ENCODE assay signal across 19 cellular contexts in genomic region chr12:26204612-26205289, GRCh38. TPM values are rescaled to one million over a fixed set of nuclear protein-coding genes. Genes with fewer than 3 reads are reported as not detected.
DNase-seq lines count a peak whose midpoint lies in the region; ATAC-seq and TF ChIP-seq lines count a peak whose summit lies in the region.
"Had no signal": no experiment of that assay in that cellular context is flagged by ENCODE, and none has a peak within 500 bp of the region (broad histone marks: within the 10 kb centered on the region; RNA-seq: fewer than 3 reads in every experiment).

No MANE protein-coding gene starts in this region.

- no peak for TF ChIP-seq EP300 in sigmoid colon (IDR thresholded peaks at IDR 0.05)

- H3K9me3 ChIP-seq in heart left ventricle (no peaks in the 10 kb centered on the region), sigmoid colon (no peaks in the 10 kb centered on the region)
- H3K9me3 ChIP-seq: body of pancreas had no signal

- H3K27me3 ChIP-seq in heart left ventricle (no peaks in the 10 kb centered on the region), sigmoid colon (no peaks in the 10 kb centered on the region)
- H3K27me3 ChIP-seq: body of pancreas had no signal

- intact Hi-C loops in heart left ventricle (cut with DNase I) = loop anchor here in 1 of 10 donors (10.0 kb wide), 1 partner anchor 190 kb away; no protein-coding TSS in a partner anchor
- intact Hi-C loops in sigmoid colon (cut with DNase I) = no loop called here

- TF ChIP-seq POLR2A in heart left ventricle (IDR thresholded peaks at IDR 0.05) = no peak
- TF ChIP-seq POLR2A in sigmoid colon (IDR thresholded peaks at IDR 0.05) = no peak
- no peak for TF ChIP-seq POLR2A in erythroblast (IDR thresholded peaks at IDR 0.05; ENCODE audit: low read length)

- DNase-seq in EH (ENCODE audit: low read depth) (peak; percentile 38), caudate nucleus (lab: John Stamatoyannopoulos, UW) (peak in 1 of 61 donors; percentile 11), heart left ventricle (peak in 2 of 5 donors; percentile 21 to 26), sigmoid colon (peak; percentile 68), erythroblast (lab: John Stamatoyannopoulos, UW) (no peak)
- DNase-seq: activated B cell treated with CpG ODN at 0.5 μM for 24 hours; activated T-cell treated with anti-CD3 and anti-CD28 coated beads, Interleukin-2, amount 50 U/mL, for 72 hours; body of pancreas; glutamatergic neuron; NCI-H1417 treated with DMSO at 0.1 percent for 48 hours; NCI-H69; OCI-M1; stimulated activated CD4-positive, alpha-beta T cell treated with anti-CD3 and anti-CD28 coated beads, Interleukin-1b, Interleukin-23, amount 100 ng/mL, for 48 hours; stimulated activated naive CD4-positive, alpha-beta T cell treated with Interleukin-2 at 50 U/mL for 16 hours had no signal

- H3K36me3 ChIP-seq in heart left ventricle (no peaks in the 10 kb centered on the region), sigmoid colon (no peaks in the 10 kb centered on the region)

- TF ChIP-seq CTCF in heart left ventricle (IDR thresholded peaks at IDR 0.05) (no peak), sigmoid colon (IDR thresholded peaks at IDR 0.05) (no peak)

- peak overlapping the region; percentile 48 for H3K27ac ChIP-seq in caudate nucleus (ENCODE audit: low read depth, low read length)
- H3K27ac ChIP-seq in heart left ventricle = peak overlapping the region in 1 of 12 donors; percentile 18
- no peak overlapping the region for H3K27ac ChIP-seq in sigmoid colon
- H3K27ac ChIP-seq: body of pancreas, C4-2B had no signal

- whole genome bisulfite sequencing in heart left ventricle, 4 donors = 41 to 52% (median 47%) methylated on average over 9 of the region's 9 CpGs
- WGBS in sigmoid colon, 2 donors = 51 to 75% methylated on average over 9 of the region's 9 CpGs

- H3K4me3 ChIP-seq in heart left ventricle (peak overlapping the region in 1 of 12 donors; percentile 6), sigmoid colon (no peak overlapping the region)
- H3K4me3 ChIP-seq: body of pancreas, GM12878 had no signal

- H3K4me1 ChIP-seq in heart left ventricle (peaks cover 0 to 29% (median 3%) of the 10 kb centered on the region in 12 donors), sigmoid colon (peaks cover 0 to 10% (median 4%) of the 10 kb centered on the region in 4 donors)
- H3K4me1 ChIP-seq: body of pancreas had no signal

- ATAC-seq in heart left ventricle = peak in 3 of 4 donors; percentile 20 to 51 (median 45)
- no peak for ATAC-seq in GM21515 (IDR thresholded peaks at IDR 0.05; ENCODE audit: unreplicated experiment)
- no peak for ATAC-seq in GM19455 (IDR thresholded peaks at IDR 0.05; ENCODE audit: unreplicated experiment)
- no peak for ATAC-seq in GM19395 (IDR thresholded peaks at IDR 0.05; ENCODE audit: unreplicated experiment)
- ATAC-seq: activated T-cell treated with anti-CD3 and anti-CD28 coated beads, Interleukin-2, amount 50 U/mL, for 72 hours; body of pancreas; GM12878 had no signal

RNA-seq across cellular contexts. Expression of gene SSPN, which starts 9.4 kb away (rescaled TPM):
- total RNA-seq in heart left ventricle (100 to 1,000 TPM in 1 of 9 donors, 10 to 100 TPM in 8; 19.9 to 109 (median 75.9) TPM), sigmoid colon (10 to 100 TPM; 30.3 to 54.0 (median 46.9) TPM)
- polyA plus RNA-seq in heart left ventricle (10 to 100 TPM in 1 of 2 donors, 1 to 10 TPM in 1; 7.5 to 18.2 TPM), sigmoid colon (1 to 10 TPM; 3.2 to 6.6 (median 3.2) TPM)
- total RNA-seq: activated T-cell treated with anti-CD3 and anti-CD28 coated beads, Interleukin-2, amount 50 U/mL, for 72 hours had no signal

Comparison
In these comparisons a context has a peak if more than half of its experiments do, and no peak if none do; other contexts are left out.
1. DNase-seq: peak in EH (single experiment) and sigmoid colon (single experiment); none in erythroblast (0 of 2).
2. ATAC-seq: peak in heart left ventricle (3 of 4); none in GM21515 (single experiment), GM19455 (single experiment) and GM19395 (single experiment).